Comparison of ENCODE assay signal across 8 cellular contexts in genomic region chrX:153689654-153690465, GRCh38. TPM values are rescaled to one million over a fixed set of nuclear protein-coding genes. Genes with fewer than 3 reads are reported as not detected.
DNase-seq lines count a peak whose midpoint lies in the region; ATAC-seq and TF ChIP-seq lines count a peak whose summit lies in the region.

No MANE protein-coding gene starts in this region.

- H3K36me3 ChIP-seq in BJ (ENCODE audit: control insufficient read depth, insufficient read depth, low read length), result no peaks in the 10 kb centered on the region
- no peaks in the 10 kb centered on the region for H3K36me3 ChIP-seq in MG63
- no peaks in the 10 kb centered on the region for H3K36me3 ChIP-seq in ectodermal cell (ENCODE audit: control insufficient read depth, insufficient read depth, low read length)
- H3K36me3 ChIP-seq in mucosa of rectum (ENCODE audit: control insufficient read depth in 2 of 2, insufficient read depth in 2 of 2, low read length in 2 of 2), result no peaks in the 10 kb centered on the region

- H3K9me3 ChIP-seq in MG63 (no peaks in the 10 kb centered on the region), ectodermal cell (ENCODE audit: control insufficient read depth, low read length) (no peaks in the 10 kb centered on the region), mucosa of rectum (ENCODE audit: control insufficient read depth in 2 of 2, low read length in 2 of 2) (no peaks in the 10 kb centered on the region)

- H3K9ac ChIP-seq in mucosa of rectum (ENCODE audit: low read depth in 1 of 2, low read length in 2 of 2), result peak overlapping the region in 1 of 2 donors; percentile 12

- no peak for TF ChIP-seq CTCF in BJ (IDR thresholded peaks at IDR 0.05; ENCODE audit: insufficient read depth, low read depth, low read length)

- 68 to 73% methylated on average over 19 of the region's 19 CpGs for WGBS in ectodermal cell, 2 experiments

- CTCF ChIA-PET in BJ (lab: Yijun Ruan, JAX), result no interaction called here

- H3K4me3 ChIP-seq in BJ (ENCODE audit: low read depth, low read length), result peak overlapping the region; percentile 45
- peak overlapping the region; percentile 28 for H3K4me3 ChIP-seq in MG63
- peak overlapping the region; percentile 47 for H3K4me3 ChIP-seq in ectodermal cell (ENCODE audit: insufficient read depth, low read depth, low read length)
- peak overlapping the region; percentile 37 to 39 for H3K4me3 ChIP-seq in mucosa of rectum (ENCODE audit: low read length in 2 of 2)

- H3K4me1 ChIP-seq in ectodermal cell (ENCODE audit: control insufficient read depth, insufficient read depth, low read length), result peaks cover 7% of the 10 kb centered on the region
- H3K4me1 ChIP-seq in mucosa of rectum (ENCODE audit: control insufficient read depth in 2 of 2, insufficient read depth in 2 of 2, low read length in 2 of 2), result peaks cover 0 to 3% of the 10 kb centered on the region in 2 donors

- POLR2A ChIA-PET in BJ (lab: Charles Lee), result no interaction called here

- H3K27ac ChIP-seq in ectodermal cell (ENCODE audit: insufficient read depth, low read depth, low read length, poor library complexity, severe bottlenecking) (no peak overlapping the region), mucosa of rectum (ENCODE audit: low read depth in 2 of 2, low read length in 2 of 2) (peak overlapping the region in 1 of 2 donors; percentile 29)

- H3K27me3 ChIP-seq in BJ (ENCODE audit: control insufficient read depth, insufficient read depth, low read length) (no peaks in the 10 kb centered on the region), MG63 (no peaks in the 10 kb centered on the region), ectodermal cell (ENCODE audit: control insufficient read depth, insufficient read depth, low read length, poor library complexity, severe bottlenecking) (no peaks in the 10 kb centered on the region), mucosa of rectum (ENCODE audit: control insufficient read depth in 2 of 2, insufficient read depth in 2 of 2, low read length in 2 of 2) (no peaks in the 10 kb centered on the region)

- no peak for DNase-seq in BJ (ENCODE audit: low read depth)
- DNase-seq in MG63, result no peak
- no peak for DNase-seq in germinal center (ENCODE audit: low spot score)

- ATAC-seq in GM18870 (IDR thresholded peaks at IDR 0.05; ENCODE audit: unreplicated experiment) (no peak), GM18517 (IDR thresholded peaks at IDR 0.05; ENCODE audit: unreplicated experiment) (no peak), HG03571 (IDR thresholded peaks at IDR 0.05; ENCODE audit: unreplicated experiment) (no peak)

RNA-seq across cellular contexts. Expression of gene SLC6A8, which starts 2.1 kb away (rescaled TPM):
- polyA plus RNA-seq in BJ (2011; rRNA removed), result 8.3 and 11.9 TPM in 2 replicates
- polyA minus RNA-seq in BJ (2011; rRNA and poly(A)+ RNA removed), result 21.5 and 24.3 TPM in 2 replicates
- 12.8 and 24.8 TPM in 2 replicates for total RNA-seq in MG63 (2014; rRNA removed; shearing (Covaris generic); ENCODE audit: low replicate concordance)
- 272 TPM for polyA plus RNA-seq in ectodermal cell (2013, experiment 1 of 4)
- polyA plus RNA-seq in ectodermal cell (2013, experiment 2 of 4), result 365 TPM
- polyA plus RNA-seq in ectodermal cell (2013, experiment 3 of 4), result 246 TPM
- polyA plus RNA-seq in ectodermal cell (2013, experiment 4 of 4), result 294 TPM

RNA-seq across cellular contexts. Expression of gene PNCK, which starts 16.2 kb away (rescaled TPM):
- polyA plus RNA-seq in BJ (2011; rRNA removed), result 0.22 and 0.28 TPM in 2 replicates
- polyA minus RNA-seq in BJ (2011; rRNA and poly(A)+ RNA removed), result not detected in 2 replicates
- total RNA-seq in MG63 (2014; rRNA removed; shearing (Covaris generic); ENCODE audit: low replicate concordance), result 0.43 TPM in 1 of 2 replicates, not detected in the other
- polyA plus RNA-seq in ectodermal cell (2013, experiment 1 of 4), result 33.7 TPM
- polyA plus RNA-seq in ectodermal cell (2013, experiment 2 of 4), result 45.3 TPM
- 36.2 TPM for polyA plus RNA-seq in ectodermal cell (2013, experiment 3 of 4)
- 39.7 TPM for polyA plus RNA-seq in ectodermal cell (2013, experiment 4 of 4)

RNA-seq across cellular contexts. Expression of gene BCAP31, which starts 34.3 kb away (rescaled TPM):
- polyA plus RNA-seq in BJ (2011; rRNA removed), result 204 and 222 TPM in 2 replicates
- polyA minus RNA-seq in BJ (2011; rRNA and poly(A)+ RNA removed), result 73.3 and 109 TPM in 2 replicates
- total RNA-seq in MG63 (2014; rRNA removed; shearing (Covaris generic); ENCODE audit: low replicate concordance), result 311 and 346 TPM in 2 replicates
- 109 TPM for polyA plus RNA-seq in ectodermal cell (2013, experiment 1 of 4)
- 108 TPM for polyA plus RNA-seq in ectodermal cell (2013, experiment 2 of 4)
- polyA plus RNA-seq in ectodermal cell (2013, experiment 3 of 4), result 76.1 TPM
- polyA plus RNA-seq in ectodermal cell (2013, experiment 4 of 4), result 84.9 TPM

RNA-seq across cellular contexts. Expression of gene ABCD1, which starts 34.8 kb away (rescaled TPM):
- 4.3 and 9.2 TPM in 2 replicates for polyA plus RNA-seq in BJ (2011; rRNA removed)
- 6.6 and 8.2 TPM in 2 replicates for polyA minus RNA-seq in BJ (2011; rRNA and poly(A)+ RNA removed)
- 24.3 and 28.8 TPM in 2 replicates for total RNA-seq in MG63 (2014; rRNA removed; shearing (Covaris generic); ENCODE audit: low replicate concordance)
- polyA plus RNA-seq in ectodermal cell (2013, experiment 1 of 4), result 4.5 TPM
- polyA plus RNA-seq in ectodermal cell (2013, experiment 2 of 4), result 5.3 TPM
- polyA plus RNA-seq in ectodermal cell (2013, experiment 3 of 4), result 4.3 TPM
- polyA plus RNA-seq in ectodermal cell (2013, experiment 4 of 4), result 4.9 TPM

RNA-seq across cellular contexts. Expression of gene DUSP9, which starts 42.9 kb away (rescaled TPM):
- polyA plus RNA-seq in BJ (2011; rRNA removed), result 0.04 and 0.06 TPM in 2 replicates
- not detected in 2 replicates for polyA minus RNA-seq in BJ (2011; rRNA and poly(A)+ RNA removed)
- 7.9 and 8.6 TPM in 2 replicates for total RNA-seq in MG63 (2014; rRNA removed; shearing (Covaris generic); ENCODE audit: low replicate concordance)
- polyA plus RNA-seq in ectodermal cell (2013, experiment 1 of 4), result 1.4 TPM
- 1.7 TPM for polyA plus RNA-seq in ectodermal cell (2013, experiment 2 of 4)
- 1.4 TPM for polyA plus RNA-seq in ectodermal cell (2013, experiment 3 of 4)
- polyA plus RNA-seq in ectodermal cell (2013, experiment 4 of 4), result 1.6 TPM
